ENCODE assay signal across 7 cellular contexts in the genomic region with DNA sequence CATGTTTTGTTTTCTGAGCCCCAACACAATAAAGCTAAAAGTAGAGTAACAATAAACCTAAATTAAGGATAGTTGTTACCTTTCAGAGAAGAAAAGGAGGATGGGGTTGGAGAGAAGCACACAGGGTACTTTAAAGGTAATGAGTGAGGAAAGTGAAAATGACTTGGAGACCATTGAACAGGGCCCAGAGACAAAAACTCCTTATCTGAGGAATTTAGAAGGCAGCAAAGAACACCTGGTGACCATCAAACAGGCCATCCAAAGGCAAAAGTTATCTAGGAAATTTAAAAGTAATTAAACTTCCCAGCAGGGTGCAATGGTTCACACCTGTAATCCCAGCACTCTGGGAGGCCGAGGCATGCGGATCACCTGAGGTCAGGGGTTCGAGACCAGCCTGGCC.
"Had no signal": no experiment of that assay in that cellular context is flagged by ENCODE, and none has a peak within 500 bp of the region (broad histone marks: within the 10 kb centered on the region; RNA-seq: fewer than 3 reads in every experiment).

No MANE protein-coding gene starts in this region.

- H3K27ac ChIP-seq: HL-60 had no signal

- H3K4me3 Mint-ChIP-seq: IgD-negative memory B cell had no signal

- H3K4me3 ChIP-seq: K562 had no signal

- H3K27ac Mint-ChIP-seq: IgD-negative memory B cell had no signal

- H3K4me1 Mint-ChIP-seq: IgD-negative memory B cell had no signal

- H3K36me3 Mint-ChIP-seq: IgD-negative memory B cell had no signal

- FAIRE-seq: HepG2, HTR-8/SVneo, K562 had no signal

- DNase-seq: IMR-90, KBM-7 had no signal
